Comparison of ENCODE assay signal across 16 cellular contexts in genomic region chr2:211454684-211455083, GRCh38.
DNase-seq lines count a peak whose midpoint lies in the region; ATAC-seq lines count a peak whose summit lies in the region.
"Had no signal": no experiment of that assay in that cellular context is flagged by ENCODE, and none has a peak within 500 bp of the region (broad histone marks: within the 10 kb centered on the region; RNA-seq: fewer than 3 reads in every experiment).

No MANE protein-coding gene starts in this region.

- peak overlapping the region; percentile 44 for H2AFZ ChIP-seq in ACC112 (ENCODE audit: low read length, unreplicated experiment)
- H2AFZ ChIP-seq: PC-9 had no signal

- H3K56ac ChIP-seq in mesendoderm (ENCODE audit: low read length): no peak overlapping the region

- H3K36me3 ChIP-seq in ACC112 (ENCODE audit: insufficient read depth, low read length): no peaks in the 10 kb centered on the region
- no peaks in the 10 kb centered on the region for H3K36me3 ChIP-seq in mesendoderm (ENCODE audit: control insufficient read depth, insufficient read depth, low read length)
- H3K36me3 ChIP-seq: HAP-1, spleen had no signal

- H3K4ac ChIP-seq in mesendoderm (ENCODE audit: low read depth, low read length): peak overlapping the region; percentile 68

- H3K9me3 Mint-ChIP-seq in effector memory CD8-positive, alpha-beta T cell: peaks cover 0 to 6% of the 10 kb centered on the region in 2 donors
- peaks cover 4% of the 10 kb centered on the region for H3K9me3 Mint-ChIP-seq in natural killer cell treated with Interleukin-12 subunit alpha and Interleukin-12 subunit beta and Interleukin-15 and Interleukin-18, amount 100 ng/mL, for 72 hours
- H3K9me3 Mint-ChIP-seq: activated B cell treated with CpG ODN at 0.5 μM for 24 hours; activated naive CD4-positive, alpha-beta T cell treated with anti-CD3 and anti-CD28 coated beads, Interleukin-2, amount 10 ng/mL, durations not matched to agents 7 days and 5 days had no signal

- H2BK5ac ChIP-seq in mesendoderm (ENCODE audit: low read length): no peak overlapping the region

- H3K27me3 ChIP-seq in ACC112 (ENCODE audit: insufficient read depth, low read length) (no peaks in the 10 kb centered on the region), mesendoderm (ENCODE audit: insufficient read depth, low read length, poor library complexity) (no peaks in the 10 kb centered on the region)
- H3K27me3 ChIP-seq: spleen had no signal

- H4K5ac ChIP-seq in mesendoderm (ENCODE audit: low read length): no peak overlapping the region

- no peak overlapping the region for H2BK120ac ChIP-seq in mesendoderm (ENCODE audit: low read depth, low read length)

- no peak overlapping the region for H3K27ac ChIP-seq in ACC112 (ENCODE audit: low read depth, low read length)
- no peak overlapping the region for H3K27ac ChIP-seq in mesendoderm (ENCODE audit: low read depth, low read length)
- H3K27ac ChIP-seq: HL-60, PC-9, spleen had no signal

- no peak overlapping the region for H3K27ac Mint-ChIP-seq in effector memory CD8-positive, alpha-beta T cell
- H3K27ac Mint-ChIP-seq in natural killer cell treated with Interleukin-12 subunit alpha and Interleukin-12 subunit beta and Interleukin-15 and Interleukin-18, amount 100 ng/mL, for 72 hours: no peak overlapping the region
- H3K27ac Mint-ChIP-seq: activated B cell treated with CpG ODN at 0.5 μM for 24 hours; activated CD8-positive, alpha-beta memory T cell treated with anti-CD3 and anti-CD28 coated beads, Interleukin-2, amount 10 ng/mL, durations not matched to agents 7 days and 5 days; activated naive CD4-positive, alpha-beta T cell treated with anti-CD3 and anti-CD28 coated beads, Interleukin-2, amount 10 ng/mL, durations not matched to agents 7 days and 5 days had no signal

- no peak overlapping the region for H3K23ac ChIP-seq in mesendoderm (ENCODE audit: low read length)

- H3K79me2 ChIP-seq in ACC112 (ENCODE audit: control insufficient read depth, insufficient read depth, low read length, unreplicated experiment): no peaks in the 10 kb centered on the region
- no peaks in the 10 kb centered on the region for H3K79me2 ChIP-seq in mesendoderm (ENCODE audit: control insufficient read depth, insufficient read depth, low read length)

- no peaks in the 10 kb centered on the region for H3K79me1 ChIP-seq in mesendoderm (ENCODE audit: low read length)

- peak overlapping the region; percentile 57 for H2BK15ac ChIP-seq in mesendoderm (replicated peaks; ENCODE audit: low read depth)

- H3K4me3 ChIP-seq in ACC112 (ENCODE audit: low read depth, low read length) (peak overlapping the region; percentile 60), mesendoderm (ENCODE audit: low read length) (no peak overlapping the region)
- H3K4me3 ChIP-seq: HAP-1, PC-9, spleen had no signal

- H3K4me2 ChIP-seq in mesendoderm (ENCODE audit: low read length): no peak overlapping the region
- H3K4me2 ChIP-seq: PC-9 had no signal

- no CpG with 5 or more reads among the region's 6 CpGs for WGBS in mesendoderm (ENCODE audit: extremely low coverage, insufficient coverage, low lambda C conversion rate)

- H4K8ac ChIP-seq in mesendoderm (ENCODE audit: low read depth, low read length): peak overlapping the region; percentile 39

- no peak for ATAC-seq in effector memory CD8-positive, alpha-beta T cell (replicated peaks)
- ATAC-seq in natural killer cell treated with Interleukin-12 subunit alpha and Interleukin-12 subunit beta and Interleukin-15 and Interleukin-18, amount 100 ng/mL, for 72 hours: no peak
- ATAC-seq: activated CD8-positive, alpha-beta memory T cell treated with anti-CD3 and anti-CD28 coated beads, Interleukin-2, amount 10 ng/mL, durations not matched to agents 7 days and 5 days had no signal

- H3K4me1 ChIP-seq in ACC112 (ENCODE audit: control insufficient read depth, insufficient read depth, low read length, unreplicated experiment) (peaks cover 6% of the 10 kb centered on the region), mesendoderm (ENCODE audit: control insufficient read depth, low read depth, low read length) (no peaks in the 10 kb centered on the region)
- H3K4me1 ChIP-seq: spleen had no signal

- H3K18ac ChIP-seq in mesendoderm (ENCODE audit: low read length): no peak overlapping the region

- H3K27me3 Mint-ChIP-seq in effector memory CD8-positive, alpha-beta T cell: no peaks in the 10 kb centered on the region
- H3K27me3 Mint-ChIP-seq in natural killer cell treated with Interleukin-12 subunit alpha and Interleukin-12 subunit beta and Interleukin-15 and Interleukin-18, amount 100 ng/mL, for 72 hours: no peaks in the 10 kb centered on the region
- H3K27me3 Mint-ChIP-seq: activated B cell treated with CpG ODN at 0.5 μM for 24 hours; activated CD8-positive, alpha-beta memory T cell treated with anti-CD3 and anti-CD28 coated beads, Interleukin-2, amount 10 ng/mL, durations not matched to agents 7 days and 5 days; activated naive CD4-positive, alpha-beta T cell treated with anti-CD3 and anti-CD28 coated beads, Interleukin-2, amount 10 ng/mL, durations not matched to agents 7 days and 5 days had no signal

- no peaks in the 10 kb centered on the region for H3K4me1 Mint-ChIP-seq in effector memory CD8-positive, alpha-beta T cell (ENCODE audit: low read depth in 2 of 2)
- no peaks in the 10 kb centered on the region for H3K4me1 Mint-ChIP-seq in natural killer cell treated with Interleukin-12 subunit alpha and Interleukin-12 subunit beta and Interleukin-15 and Interleukin-18, amount 100 ng/mL, for 72 hours (ENCODE audit: low read depth in 2 of 2)
- H3K4me1 Mint-ChIP-seq: activated B cell treated with CpG ODN at 0.5 μM for 24 hours; activated CD8-positive, alpha-beta memory T cell treated with anti-CD3 and anti-CD28 coated beads, Interleukin-2, amount 10 ng/mL, durations not matched to agents 7 days and 5 days; activated naive CD4-positive, alpha-beta T cell treated with anti-CD3 and anti-CD28 coated beads, Interleukin-2, amount 10 ng/mL, durations not matched to agents 7 days and 5 days had no signal

- H2AK5ac ChIP-seq in mesendoderm (ENCODE audit: low read length): no peak overlapping the region

- no peaks in the 10 kb centered on the region for H3K36me3 Mint-ChIP-seq in effector memory CD8-positive, alpha-beta T cell (ENCODE audit: insufficient read depth)
- H3K36me3 Mint-ChIP-seq in natural killer cell treated with Interleukin-12 subunit alpha and Interleukin-12 subunit beta and Interleukin-15 and Interleukin-18, amount 100 ng/mL, for 72 hours: no peaks in the 10 kb centered on the region
- H3K36me3 Mint-ChIP-seq: activated CD8-positive, alpha-beta memory T cell treated with anti-CD3 and anti-CD28 coated beads, Interleukin-2, amount 10 ng/mL, durations not matched to agents 7 days and 5 days; activated naive CD4-positive, alpha-beta T cell treated with anti-CD3 and anti-CD28 coated beads, Interleukin-2, amount 10 ng/mL, durations not matched to agents 7 days and 5 days had no signal

- no peak overlapping the region for H3K9ac ChIP-seq in mesendoderm (ENCODE audit: low read length)

- no peak overlapping the region for H3K4me3 Mint-ChIP-seq in effector memory CD8-positive, alpha-beta T cell
- H3K4me3 Mint-ChIP-seq in natural killer cell treated with Interleukin-12 subunit alpha and Interleukin-12 subunit beta and Interleukin-15 and Interleukin-18, amount 100 ng/mL, for 72 hours: no peak overlapping the region
- H3K4me3 Mint-ChIP-seq: activated B cell treated with CpG ODN at 0.5 μM for 24 hours; activated CD8-positive, alpha-beta memory T cell treated with anti-CD3 and anti-CD28 coated beads, Interleukin-2, amount 10 ng/mL, durations not matched to agents 7 days and 5 days; activated naive CD4-positive, alpha-beta T cell treated with anti-CD3 and anti-CD28 coated beads, Interleukin-2, amount 10 ng/mL, durations not matched to agents 7 days and 5 days had no signal

- DNase-seq in NCI-H1092 (lab: John Stamatoyannopoulos, UW) (peak; percentile 47), SHP77 treated with DMSO at 0.1 percent for 48 hours (lab: John Stamatoyannopoulos, UW) (peak; percentile 13), mesendoderm (no peak), HPDE6-E6E7 (ENCODE audit: extremely low spot score) (no peak)
- no peak for DNase-seq in activated CD8-positive, alpha-beta memory T cell treated with anti-CD3 and anti-CD28 coated beads, Interleukin-2, amount 50 U/mL, for 4 hours
- no peak for DNase-seq in effector memory CD8-positive, alpha-beta T cell
- no peak for DNase-seq in natural killer cell treated with Interleukin-12 subunit alpha and Interleukin-12 subunit beta and Interleukin-15 and Interleukin-18, amount 100 ng/mL, for 72 hours (ENCODE audit: low spot score)
- DNase-seq: activated B cell treated with CpG ODN at 0.5 μM for 24 hours; activated CD8-positive, alpha-beta memory T cell treated with anti-CD3 and anti-CD28 coated beads, Interleukin-2, amount 10 ng/mL, durations not matched to agents 7 days and 5 days; effector CD4-positive, alpha-beta T cell; spleen had no signal

Comparison
In these comparisons a context has a peak if more than half of its experiments do, and no peak if none do; other contexts are left out.
1. DNase-seq: peak in NCI-H1092 (single experiment) and SHP77 treated with DMSO at 0.1 percent for 48 hours (single experiment); none in mesendoderm (single experiment), activated CD8-positive, alpha-beta memory T cell treated with anti-CD3 and anti-CD28 coated beads, Interleukin-2, amount 50 U/mL, for 4 hours (single experiment), effector memory CD8-positive, alpha-beta T cell (0 of 3), natural killer cell treated with Interleukin-12 subunit alpha and Interleukin-12 subunit beta and Interleukin-15 and Interleukin-18, amount 100 ng/mL, for 72 hours (single experiment) and HPDE6-E6E7 (single experiment).